Comparison of ENCODE assay signal across 23 cellular contexts in genomic region chr11:553949-554398, GRCh38. TPM values are rescaled to one million over a fixed set of nuclear protein-coding genes. Genes with fewer than 3 reads are reported as not detected.
DNase-seq lines count a peak whose midpoint lies in the region; ATAC-seq and TF ChIP-seq lines count a peak whose summit lies in the region.
"Had no signal": no experiment of that assay in that cellular context is flagged by ENCODE, and none has a peak within 500 bp of the region (broad histone marks: within the 10 kb centered on the region; RNA-seq: fewer than 3 reads in every experiment).

No MANE protein-coding gene starts in this region.

- H3K36me3 ChIP-seq in SJCRH30 = no peaks in the 10 kb centered on the region
- H3K36me3 ChIP-seq: breast epithelium, esophagus squamous epithelium, neural progenitor cell, right atrium auricular region, thoracic aorta had no signal

- peaks cover 36% of the 10 kb centered on the region for H3K36me3 Mint-ChIP-seq in Calu3 (ENCODE audit: insufficient read depth, unreplicated experiment)
- H3K36me3 Mint-ChIP-seq in WTC11 = no peaks in the 10 kb centered on the region
- H3K36me3 Mint-ChIP-seq: activated naive CD8-positive, alpha-beta T cell; neural progenitor cell had no signal

- peaks cover 4% of the 10 kb centered on the region; the same call in 1 of the 2 replicates for H3K27me3 ChIP-seq in SJCRH30

- intact Hi-C loops in Calu3 (cut with micrococcal nuclease; ENCODE audit: unreplicated experiment) = loop anchor here (10.0 kb wide), 1 partner anchor 171 kb away; no protein-coding TSS in a partner anchor

- H3K9me3 Mint-ChIP-seq in Calu3 (ENCODE audit: low read depth, unreplicated experiment) (no peaks in the 10 kb centered on the region), WTC11 (no peaks in the 10 kb centered on the region)
- H3K9me3 Mint-ChIP-seq: activated CD4-positive, alpha-beta T cell treated with anti-CD3 and anti-CD28 coated beads, Interleukin-2, amount 10 ng/mL, durations not matched to agents 7 days and 5 days; activated T-cell treated with anti-CD3 and anti-CD28 coated beads, Interleukin-2, amount 50 U/mL, for 24 hours; T-helper 2 cell treated with Interferon-gamma antibody and Interleukin-4, amounts not matched to agents 5 μg/mL and 100 μg/mL, for 36 hours had no signal

- H3K4me3 Mint-ChIP-seq in Calu3 (ENCODE audit: low read depth, unreplicated experiment) = peak overlapping the region; percentile 54
- H3K4me3 Mint-ChIP-seq in WTC11 = peak overlapping the region; percentile 18; the same call in 1 of the 2 replicates
- H3K4me3 Mint-ChIP-seq: activated CD4-positive, alpha-beta T cell treated with anti-CD3 and anti-CD28 coated beads, Interleukin-2, amount 10 ng/mL, durations not matched to agents 7 days and 5 days; activated naive CD8-positive, alpha-beta T cell; T-helper 2 cell treated with Interferon-gamma antibody and Interleukin-4, amounts not matched to agents 5 μg/mL and 100 μg/mL, for 36 hours had no signal

- POLR2A ChIA-PET in WTC11 (lab: Charles Lee) = interaction anchor here (1.9 kb wide), 1 partner anchor 18 kb away, joined by 5 read pairs; the partner anchor contains the start of gene HRAS

- H3K27ac Mint-ChIP-seq in Calu3 (ENCODE audit: unreplicated experiment) = no peak overlapping the region
- H3K27ac Mint-ChIP-seq in WTC11 = no peak overlapping the region
- H3K27ac Mint-ChIP-seq: activated CD4-positive, alpha-beta T cell treated with anti-CD3 and anti-CD28 coated beads, Interleukin-2, amount 10 ng/mL, durations not matched to agents 7 days and 5 days; activated naive CD8-positive, alpha-beta T cell; activated T-cell treated with anti-CD3 and anti-CD28 coated beads, Interleukin-2, amount 50 U/mL, for 24 hours; neural progenitor cell; T-helper 2 cell treated with Interferon-gamma antibody and Interleukin-4, amounts not matched to agents 5 μg/mL and 100 μg/mL, for 36 hours had no signal

- H3K4me3 ChIP-seq in SJCRH30 = no peak overlapping the region

- no peaks in the 10 kb centered on the region for H3K9me3 ChIP-seq in SJCRH30 (replicated peaks)
- H3K9me3 ChIP-seq: breast epithelium, esophagus squamous epithelium, right atrium auricular region, thoracic aorta had no signal

- ATAC-seq in WTC11 (no peak), HG03139 (IDR thresholded peaks at IDR 0.05; ENCODE audit: unreplicated experiment) (no peak)

- DNase-seq in Calu3 (no peak), WTC11 (ENCODE audit: low spot score) (no peak), SJCRH30 (no peak)
- DNase-seq: activated CD4-positive, alpha-beta T cell treated with anti-CD3 and anti-CD28 coated beads, Interleukin-2, amount 10 ng/mL, durations not matched to agents 7 days and 5 days; activated T-cell treated with anti-CD3 and anti-CD28 coated beads, Interleukin-2, amount 50 U/mL, for 24 hours; AML-193; DND-41; dorsolateral prefrontal cortex; esophagus squamous epithelium; GOT3; head of caudate nucleus; islet precursor cell; MV-4-11; NCI-H2107; SIG-M5; stimulated activated CD4-positive, alpha-beta T cell treated with anti-CD3 and anti-CD28 coated beads, Interleukin-1b, Interleukin-23, amount 100 ng/mL, for 48 hours had no signal

- no peaks in the 10 kb centered on the region for H3K27me3 Mint-ChIP-seq in Calu3 (ENCODE audit: unreplicated experiment)
- peaks cover 24% of the 10 kb centered on the region for H3K27me3 Mint-ChIP-seq in WTC11 (ENCODE audit: low read depth)
- H3K27me3 Mint-ChIP-seq: activated naive CD8-positive, alpha-beta T cell had no signal

- no TSS peak for BruUV-seq in Calu3 (replicated peaks; lab: Mats Ljungman, UMichigan)

- H3K4me1 Mint-ChIP-seq in Calu3 (ENCODE audit: low read depth, unreplicated experiment) (no peaks in the 10 kb centered on the region), WTC11 (peaks cover 8% of the 10 kb centered on the region)

- H3K27ac ChIP-seq in SJCRH30 = no peak overlapping the region
- H3K27ac ChIP-seq: dorsolateral prefrontal cortex, esophagus squamous epithelium, neural progenitor cell, right atrium auricular region, thoracic aorta had no signal

- peaks cover 16% of the 10 kb centered on the region for H3K4me1 ChIP-seq in SJCRH30

- CTCF ChIA-PET in Calu3 (lab: Charles Lee) (interaction anchor here (1.0 kb wide), 1 partner anchor 101 kb away, joined by 11 read pairs; no protein-coding TSS in a partner anchor), WTC11 (lab: Charles Lee) (interaction anchor here (0.6 to 3.4 kb wide), 23 partner anchors 13 to 708 kb away, joined by 3 to 32 read pairs (median 4); partner anchors contain the start of genes DEAF1, PHRF1, PIDD1 and TMEM80)

- TF ChIP-seq CTCF in Calu3 (IDR thresholded peaks at IDR 0.05; ENCODE audit: unreplicated experiment) = no peak
- no peak for TF ChIP-seq CTCF in WTC11 (IDR thresholded peaks at IDR 0.05)

TF ChIP-seq in WTC11, 78 proteins besides CTCF, POLR2A, EP300 and RAD21 (continues in another document):
- TF ChIP-seq SMAD3 (CRISPR knock-in tag; IDR thresholded peaks at IDR 0.05; ENCODE audit: borderline replicate concordance) = no peak
- TF ChIP-seq HMGA2 (CRISPR knock-in tag; IDR thresholded peaks at IDR 0.05) = no peak
- no peak for TF ChIP-seq FOXP4 (CRISPR knock-in tag; IDR thresholded peaks at IDR 0.05)
- TF ChIP-seq, protein P1, sequence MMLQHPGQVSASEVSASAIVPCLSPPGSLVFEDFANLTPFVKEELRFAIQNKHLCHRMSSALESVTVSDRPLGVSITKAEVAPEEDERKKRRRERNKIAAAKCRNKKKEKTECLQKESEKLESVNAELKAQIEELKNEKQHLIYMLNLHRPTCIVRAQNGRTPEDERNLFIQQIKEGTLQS (CRISPR knock-in tag; conservative IDR thresholded peaks at IDR 0.05) = no peak
- TF ChIP-seq GRHL2 (CRISPR knock-in tag; IDR thresholded peaks at IDR 0.05; ENCODE audit: insufficient replicate concordance, severe bottlenecking) = no peak
- TF ChIP-seq PREB (CRISPR knock-in tag; IDR thresholded peaks at IDR 0.05; ENCODE audit: borderline replicate concordance) = no peak
- TF ChIP-seq MXD4 (CRISPR knock-in tag; IDR thresholded peaks at IDR 0.05; ENCODE audit: borderline replicate concordance) = no peak
- no peak for TF ChIP-seq ZNF263 (CRISPR knock-in tag; IDR thresholded peaks at IDR 0.05; ENCODE audit: low read depth)
- no peak for TF ChIP-seq TCF7 (CRISPR knock-in tag; IDR thresholded peaks at IDR 0.05; ENCODE audit: low read depth)
- no peak for TF ChIP-seq GABPB1 (CRISPR knock-in tag; IDR thresholded peaks at IDR 0.05)
- no peak for TF ChIP-seq JUN (CRISPR knock-in tag; IDR thresholded peaks at IDR 0.05)

RNA-seq across cellular contexts. Expression of gene LMNTD2, which starts 6.6 kb away (rescaled TPM):
- 7.2 and 7.8 TPM in 2 replicates for total RNA-seq in Calu3 (2022)
- total RNA-seq in WTC11 (2021) = 4.0 to 6.0 TPM (median 5.9 TPM) in 3 replicates
- total RNA-seq in SJCRH30 (2014; rRNA removed; shearing (Covaris generic)) = 0.43 and 0.51 TPM in 2 replicates

RNA-seq across cellular contexts. Expression of gene RASSF7, which starts 6.8 kb away (rescaled TPM):
- 93.3 and 100 TPM in 2 replicates for total RNA-seq in Calu3 (2022)
- 30.6 to 39.7 TPM (median 32.5 TPM) in 3 replicates for total RNA-seq in WTC11 (2021)
- total RNA-seq in SJCRH30 (2014; rRNA removed; shearing (Covaris generic)) = 6.9 and 7.4 TPM in 2 replicates

RNA-seq across cellular contexts. Expression of gene LRRC56, which starts 16.6 kb away (rescaled TPM):
- 2.2 and 2.6 TPM in 2 replicates for total RNA-seq in Calu3 (2022)
- total RNA-seq in WTC11 (2021) = 2.3 to 3.4 TPM (median 2.5 TPM) in 3 replicates
- 0.08 and 0.20 TPM in 2 replicates for total RNA-seq in SJCRH30 (2014; rRNA removed; shearing (Covaris generic))

RNA-seq across cellular contexts. Expression of gene HRAS, which starts 18.6 kb away (rescaled TPM):
- total RNA-seq in Calu3 (2022) (42.1 and 47.9 TPM in 2 replicates), WTC11 (2021) (42.9 to 62.4 TPM (median 48.3 TPM) in 3 replicates)
- total RNA-seq in SJCRH30 (2014; rRNA removed; shearing (Covaris generic)) = 75.7 and 80.1 TPM in 2 replicates

RNA-seq across cellular contexts. Expression of gene PHRF1, which starts 22.3 kb away (rescaled TPM):
- total RNA-seq in Calu3 (2022) (42.3 and 43.2 TPM in 2 replicates), WTC11 (2021) (39.4 to 46.9 TPM (median 40.1 TPM) in 3 replicates)
- 30.8 and 34.3 TPM in 2 replicates for total RNA-seq in SJCRH30 (2014; rRNA removed; shearing (Covaris generic))
